2 cellular contexts compared by ENCODE assay signal in genomic region chr16:4685776-4686496, GRCh38.
TF ChIP-seq lines count a peak whose summit lies in the region.

No MANE protein-coding gene starts in this region.

TF ChIP-seq in liver, 16 proteins besides CTCF, POLR2A, EP300 and RAD21:
- TF ChIP-seq FOXA2 (IDR thresholded peaks at IDR 0.05): no peak
- no peak for TF ChIP-seq GABPA (IDR thresholded peaks at IDR 0.05 in 1 of 2, conservative IDR thresholded peaks at IDR 0.05 in 1 of 2)
- no peak for TF ChIP-seq HNF4G (IDR thresholded peaks at IDR 0.05)
- no peak for TF ChIP-seq ATF3 (IDR thresholded peaks at IDR 0.05)
- TF ChIP-seq YY1 (IDR thresholded peaks at IDR 0.05): no peak
- TF ChIP-seq ZBTB33 (IDR thresholded peaks at IDR 0.05): no peak
- TF ChIP-seq FOXA1 (IDR thresholded peaks at IDR 0.05): no peak
- TF ChIP-seq NR2F2 (IDR thresholded peaks at IDR 0.05): no peak
- no peak for TF ChIP-seq REST (IDR thresholded peaks at IDR 0.05)
- no peak for TF ChIP-seq TAF1 (conservative IDR thresholded peaks at IDR 0.05)
- TF ChIP-seq EGR1 (IDR thresholded peaks at IDR 0.05; ENCODE audit: low read depth in 2 of 2): no peak
- no peak for TF ChIP-seq HNF4A (conservative IDR thresholded peaks at IDR 0.05)
- TF ChIP-seq SP1 (IDR thresholded peaks at IDR 0.05): no peak
- TF ChIP-seq JUND (IDR thresholded peaks at IDR 0.05): no peak
- no peak for TF ChIP-seq RXRA (IDR thresholded peaks at IDR 0.05)
- TF ChIP-seq MAX (IDR thresholded peaks at IDR 0.05): no peak

TF ChIP-seq in HepG2, 621 proteins besides CTCF, POLR2A, EP300 and RAD21:
- TF ChIP-seq FOXC1 (CRISPR knock-in tag; IDR thresholded peaks at IDR 0.05; ENCODE audit: borderline replicate concordance) (no peak), ZNF572 (CRISPR knock-in tag; IDR thresholded peaks at IDR 0.05) (no peak), PAF1 (CRISPR knock-in tag; IDR thresholded peaks at IDR 0.05) (no peak), KMT2A (CRISPR knock-in tag; IDR thresholded peaks at IDR 0.05) (no peak), CSRNP2 (CRISPR knock-in tag; conservative IDR thresholded peaks at IDR 0.05; ENCODE audit: low read depth) (no peak), ZMYM4 (CRISPR knock-in tag; IDR thresholded peaks at IDR 0.05) (no peak), ZKSCAN8 (CRISPR knock-in tag; IDR thresholded peaks at IDR 0.05; ENCODE audit: borderline replicate concordance) (no peak), ZNF276 (CRISPR knock-in tag; IDR thresholded peaks at IDR 0.05; ENCODE audit: low read depth) (no peak), ATAD3A (CRISPR knock-in tag; IDR thresholded peaks at IDR 0.05) (no peak), KDM1A (CRISPR knock-in tag; IDR thresholded peaks at IDR 0.05) (no peak), ZNF253 (CRISPR knock-in tag; IDR thresholded peaks at IDR 0.05; ENCODE audit: borderline replicate concordance) (no peak), ZNF790 (CRISPR knock-in tag; IDR thresholded peaks at IDR 0.05; ENCODE audit: borderline replicate concordance) (no peak), FOXM1 (CRISPR knock-in tag; IDR thresholded peaks at IDR 0.05) (no peak), SUZ12 (IDR thresholded peaks at IDR 0.05; ENCODE audit: low read depth, low read length) (no peak), ZSCAN25 (CRISPR knock-in tag; IDR thresholded peaks at IDR 0.05) (no peak), HDAC1 (CRISPR knock-in tag; IDR thresholded peaks at IDR 0.05) (no peak), PRMT3 (CRISPR knock-in tag; IDR thresholded peaks at IDR 0.05; ENCODE audit: borderline replicate concordance, low read depth) (no peak), ZNF556 (CRISPR knock-in tag; IDR thresholded peaks at IDR 0.05; ENCODE audit: borderline replicate concordance) (no peak), ZNF383 (CRISPR knock-in tag; IDR thresholded peaks at IDR 0.05; ENCODE audit: borderline replicate concordance) (no peak), ZBTB3 (CRISPR knock-in tag; IDR thresholded peaks at IDR 0.05; ENCODE audit: borderline replicate concordance, low read depth) (no peak)
